In the genomic region with DNA sequence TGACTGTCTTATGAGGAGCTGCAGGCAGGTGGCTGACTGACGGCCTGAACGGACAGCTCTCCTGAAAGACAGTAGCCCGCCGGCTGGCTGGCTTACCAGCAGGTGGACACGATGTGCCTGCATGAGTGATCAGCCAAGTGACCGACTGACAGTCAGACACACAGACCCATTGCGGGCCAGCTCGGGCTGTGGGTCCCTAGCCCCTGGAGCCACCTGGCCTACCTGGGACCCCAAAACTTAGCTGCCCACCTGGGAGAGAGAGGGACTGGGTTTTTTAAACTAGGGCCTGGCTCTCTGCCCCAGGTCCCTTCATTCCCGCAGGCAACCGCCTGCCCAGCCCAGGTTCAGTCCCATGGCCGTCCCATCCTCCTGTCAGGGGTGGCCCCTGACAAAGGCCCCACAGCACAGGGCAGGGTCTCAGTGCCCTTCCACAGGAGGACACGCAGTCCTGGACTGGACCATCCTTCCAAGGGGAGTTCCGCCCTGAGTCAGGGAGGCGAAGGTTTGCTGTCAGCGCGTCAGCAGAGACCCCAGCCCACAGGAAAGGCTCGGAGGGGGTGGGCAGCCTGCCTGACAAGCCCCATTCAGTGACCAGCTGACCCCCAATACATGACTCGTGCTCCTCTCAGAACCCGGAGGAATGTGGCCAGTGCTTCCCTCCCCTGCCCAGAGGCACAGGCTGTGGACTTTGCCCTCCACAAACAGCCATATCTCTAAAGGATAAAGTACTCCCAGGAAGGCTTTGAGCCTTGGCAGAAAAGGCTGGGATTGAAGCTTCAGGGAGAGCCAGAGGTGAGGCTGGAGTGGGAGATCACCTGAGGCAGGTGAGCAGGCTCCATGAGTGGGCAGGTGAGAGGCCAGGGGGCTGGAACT, we compare ENCODE assay signal across 13 cellular contexts. TPM values are rescaled to one million over a fixed set of nuclear protein-coding genes. Genes with fewer than 3 reads are reported as not detected.
A peak's percentile ranks its signal among the peaks of the same experiment; 100 is the strongest.
DNase-seq lines count a peak whose midpoint lies in the region; ATAC-seq, FAIRE-seq and TF ChIP-seq lines count a peak whose summit lies in the region.
"Had no signal": no experiment of that assay in that cellular context is flagged by ENCODE, and none has a peak within 500 bp of the region (broad histone marks: within the 10 kb centered on the region; RNA-seq: fewer than 3 reads in every experiment).

No MANE protein-coding gene starts in this region.

- H3K79me2 ChIP-seq in HepG2 (ENCODE audit: insufficient read depth, low read length) = peaks cover 13% of the 10 kb centered on the region

- TSS peak; percentile 98 for BruUV-seq in HepG2 (replicated peaks; lab: Mats Ljungman, UMichigan)

- H3K9ac ChIP-seq in HepG2 (ENCODE audit: insufficient read depth, low read depth, low read length) (peak overlapping the region; percentile 67), skeletal muscle tissue (ENCODE audit: low read depth in 1 of 3, low read length in 3 of 3) (peak overlapping the region in 1 of 3 donors; percentile 51)

- TF ChIP-seq CTCF in HepG2 (CRISPR knock-in tag; IDR thresholded peaks at IDR 0.05) = peak; percentile 50

- 67% methylated on average over 9 of the region's 19 CpGs for WGBS in HepG2 (ENCODE audit: low lambda C conversion rate)

- peaks cover 100% of the 10 kb centered on the region for H3K4me1 ChIP-seq in HepG2 (ENCODE audit: insufficient read depth, low read length)
- peaks cover 25 to 35% (median 30%) of the 10 kb centered on the region in 3 donors for H3K4me1 ChIP-seq in skeletal muscle tissue (ENCODE audit: control insufficient read depth in 3 of 3, insufficient read depth in 3 of 3, low read length in 3 of 3)
- H3K4me1 ChIP-seq: foreskin keratinocyte had no signal

- peak; percentile 68 for ATAC-seq in HepG2
- no peak for ATAC-seq in HG02852 (IDR thresholded peaks at IDR 0.05; ENCODE audit: unreplicated experiment)
- ATAC-seq: foreskin keratinocyte had no signal

- no peaks in the 10 kb centered on the region for H3K9me3 ChIP-seq in HepG2 (ENCODE audit: low read length)
- no peaks in the 10 kb centered on the region for H3K9me3 ChIP-seq in skeletal muscle tissue (ENCODE audit: control insufficient read depth in 3 of 3, low read length in 3 of 3)

- no peak overlapping the region for H2AFZ ChIP-seq in HepG2 (ENCODE audit: low read length)

- DNase-seq in DMS53 treated with DMSO at 0.1 percent for 48 hours (lab: John Stamatoyannopoulos, UW; ENCODE audit: unreplicated experiment) = peak; percentile 76
- DNase-seq in HepG2 (ENCODE audit: low spot score) = peak; percentile 85
- DNase-seq in NCI-H2107 treated with DMSO at 0.1 percent for 48 hours (lab: John Stamatoyannopoulos, UW; ENCODE audit: unreplicated experiment) = no peak
- no peak for DNase-seq in SK-N-DZ (ENCODE audit: low spot score)
- DNase-seq in SW480 (ENCODE audit: low spot score) = no peak
- DNase-seq: activated CD4-positive, alpha-beta T cell treated with anti-CD3 and anti-CD28 coated beads, Interleukin-2, amount 50 U/mL, for 4 hours; AML-193; foreskin keratinocyte; NCI-H526 treated with DMSO at 0.1 percent for 48 hours had no signal

- H3K4me3 ChIP-seq in HepG2 (replicated peaks in 1 of 3; ENCODE audit: insufficient read depth in 1 of 3, low read depth in 2 of 3, low read length in 3 of 3) = peak overlapping the region in 2 of 3 experiments; percentile 9 to 61; a peak in 4 of 6 replicates
- H3K4me3 ChIP-seq in skeletal muscle tissue (ENCODE audit: low read length in 3 of 3) = no peak overlapping the region

- H3K27ac ChIP-seq in cingulate gyrus (ENCODE audit: low read depth, low read length) = peak overlapping the region; percentile 67
- H3K27ac ChIP-seq in HepG2 (ENCODE audit: extremely low read length, insufficient read depth, low read length) = peak overlapping the region; percentile 89
- peak overlapping the region; percentile 75 for H3K27ac ChIP-seq in skeletal muscle tissue (ENCODE audit: low read depth, low read length)
- H3K27ac ChIP-seq: foreskin keratinocyte had no signal

- peak overlapping the region; percentile 80 for H3K4me2 ChIP-seq in HepG2 (ENCODE audit: low read depth, low read length)

- H3K27me3 ChIP-seq in HepG2 (ENCODE audit: control insufficient read depth in 1 of 2, insufficient read depth in 2 of 2, low read length in 2 of 2) (no peaks in the 10 kb centered on the region), skeletal muscle tissue (ENCODE audit: control insufficient read depth in 3 of 3, insufficient read depth in 3 of 3, low read length in 3 of 3) (no peaks in the 10 kb centered on the region)

- FAIRE-seq in HepG2 (lab: Jason Lieb, UNC) = peak; percentile 40
- FAIRE-seq: urothelium cell line had no signal

- POLR2A ChIA-PET in HepG2 (lab: Yijun Ruan, JAX) = interaction anchor here (0.6 to 2.8 kb wide), 14 partner anchors 8 to 82 kb away, joined by 3 to 100 read pairs (median 6); a partner anchor contains a TSS

- TF ChIP-seq RAD21 in HepG2 (CRISPR knock-in tag; IDR thresholded peaks at IDR 0.05) = peak; percentile 63

- TF ChIP-seq EP300 in HepG2 (IDR thresholded peaks at IDR 0.05; ENCODE audit: low read depth in 2 of 2, low read length in 2 of 2) (peak; percentile 4 to 84; a peak in 2 of 4 replicates), HepG2 (CRISPR knock-in tag; IDR thresholded peaks at IDR 0.05; ENCODE audit: borderline replicate concordance) (peak; percentile 48; the same call in 1 of the 2 replicates)

- CTCF ChIA-PET in HepG2 (lab: Yijun Ruan, JAX; ENCODE audit: low intra/inter-chr PET ratio, low total read pairs) = interaction anchor here (1.3 kb wide), 1 partner anchor 45 kb away, joined by 6 read pairs; no protein-coding TSS in a partner anchor

- no peaks in the 10 kb centered on the region for H3K36me3 ChIP-seq in HepG2 (replicated peaks in 1 of 2; ENCODE audit: control insufficient read depth in 1 of 2, insufficient read depth in 2 of 2, low read length in 2 of 2)
- H3K36me3 ChIP-seq in skeletal muscle tissue (ENCODE audit: control insufficient read depth in 3 of 3, insufficient read depth in 3 of 3, low read length in 3 of 3) = no peaks in the 10 kb centered on the region

- no peak; a peak in 2 of 4 replicates for TF ChIP-seq POLR2A in HepG2 (IDR thresholded peaks at IDR 0.05; ENCODE audit: insufficient read depth in 1 of 2, low read depth in 2 of 2, low read length in 2 of 2)

- no peaks in the 10 kb centered on the region for H4K20me1 ChIP-seq in HepG2 (ENCODE audit: insufficient read depth, low read length)

- intact Hi-C loops in HepG2 (cut with micrococcal nuclease; ENCODE audit: unreplicated experiment) = loop anchor here (5.0 kb wide), 1 partner anchor 43 kb away; no protein-coding TSS in a partner anchor

- in situ Hi-C loops in HepG2 (cut with HindIII; ENCODE audit: extremely low pct_ligation_motif_present, low pct_unique_long_range_greater_than_20kb) = no loop called here

TF ChIP-seq in HepG2, 621 proteins besides CTCF, POLR2A, EP300 and RAD21 (continues in another document):
- 0 out of 2 replicates have a peak, but pooled peaks have one; percentile 62 for TF ChIP-seq ZNF780A (CRISPR knock-in tag; IDR thresholded peaks at IDR 0.05)
- peak; percentile 50; the same call in 1 of the 2 replicates for TF ChIP-seq ZSCAN25 (CRISPR knock-in tag; IDR thresholded peaks at IDR 0.05)
- TF ChIP-seq, protein P1, sequence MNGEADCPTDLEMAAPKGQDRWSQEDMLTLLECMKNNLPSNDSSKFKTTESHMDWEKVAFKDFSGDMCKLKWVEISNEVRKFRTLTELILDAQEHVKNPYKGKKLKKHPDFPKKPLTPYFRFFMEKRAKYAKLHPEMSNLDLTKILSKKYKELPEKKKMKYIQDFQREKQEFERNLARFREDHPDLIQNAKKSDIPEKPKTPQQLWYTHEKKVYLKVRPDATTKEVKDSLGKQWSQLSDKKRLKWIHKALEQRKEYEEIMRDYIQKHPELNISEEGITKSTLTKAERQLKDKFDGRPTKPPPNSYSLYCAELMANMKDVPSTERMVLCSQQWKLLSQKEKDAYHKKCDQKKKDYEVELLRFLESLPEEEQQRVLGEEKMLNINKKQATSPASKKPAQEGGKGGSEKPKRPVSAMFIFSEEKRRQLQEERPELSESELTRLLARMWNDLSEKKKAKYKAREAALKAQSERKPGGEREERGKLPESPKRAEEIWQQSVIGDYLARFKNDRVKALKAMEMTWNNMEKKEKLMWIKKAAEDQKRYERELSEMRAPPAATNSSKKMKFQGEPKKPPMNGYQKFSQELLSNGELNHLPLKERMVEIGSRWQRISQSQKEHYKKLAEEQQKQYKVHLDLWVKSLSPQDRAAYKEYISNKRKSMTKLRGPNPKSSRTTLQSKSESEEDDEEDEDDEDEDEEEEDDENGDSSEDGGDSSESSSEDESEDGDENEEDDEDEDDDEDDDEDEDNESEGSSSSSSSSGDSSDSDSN (CRISPR knock-in tag; IDR thresholded peaks at IDR 0.05) = peak; percentile 23; the same call in 1 of the 2 replicates
- TF ChIP-seq ZBTB8A (CRISPR knock-in tag; IDR thresholded peaks at IDR 0.05; ENCODE audit: borderline replicate concordance, low read depth) = no peak
- TF ChIP-seq ZSCAN22 (CRISPR knock-in tag; IDR thresholded peaks at IDR 0.05) = no peak
- TF ChIP-seq SP140L (CRISPR knock-in tag; IDR thresholded peaks at IDR 0.05; ENCODE audit: borderline replicate concordance) = no peak

RNA-seq across cellular contexts. Expression of a gene that starts 8.4 kb away (rescaled TPM):
- 7.6 and 15.3 TPM in 2 replicates for total RNA-seq in HepG2 (2016; rRNA removed; fragmentation: Illumina TruSeq; extraction: Trizol)
- 3.0 and 3.2 TPM in 2 replicates for total RNA-seq in HepG2 (2016; cell fraction: cytosol; rRNA removed; fragmentation: Illumina TruSeq; extraction: Trizol; ENCODE audit: low read depth)
- total RNA-seq in HepG2 (2016; cell fraction: insoluble cytoplasmic fraction; rRNA removed; fragmentation: Illumina TruSeq; extraction: Trizol) = 6.7 and 16.4 TPM in 2 replicates
- 6.2 TPM in 2 replicates for total RNA-seq in HepG2 (2016; cell fraction: membrane; rRNA removed; fragmentation: Illumina TruSeq; extraction: Trizol)
- total RNA-seq in HepG2 (2016; cell fraction: nucleus; rRNA removed; fragmentation: Illumina TruSeq; extraction: Trizol) = 24.2 and 24.5 TPM in 2 replicates
- 19.8 and 29.6 TPM in 2 replicates for polyA plus RNA-seq in HepG2 (2011; rRNA removed)
- polyA plus RNA-seq in HepG2 (2011; cell fraction: cytosol; rRNA removed) = 15.0 and 15.3 TPM in 2 replicates
- 80.8 and 94.5 TPM in 2 replicates for polyA plus RNA-seq in HepG2 (2011; cell fraction: nucleus; rRNA removed)
- 21.7 and 35.0 TPM in 2 replicates for polyA plus RNA-seq in HepG2 (2012)
- polyA plus RNA-seq in HepG2 (2016; cell fraction: cytosol; fragmentation: Illumina TruSeq; extraction: Trizol; ENCODE audit: low read depth) = 0.64 and 1.2 TPM in 2 replicates
- polyA plus RNA-seq in HepG2 (2016; cell fraction: insoluble cytoplasmic fraction; fragmentation: Illumina TruSeq; extraction: Trizol; ENCODE audit: low read depth) = 4.1 and 5.6 TPM in 2 replicates
- 2.4 and 2.9 TPM in 2 replicates for polyA plus RNA-seq in HepG2 (2016; cell fraction: membrane; fragmentation: Illumina TruSeq; extraction: Trizol; ENCODE audit: low read depth)
- 31.9 and 32.0 TPM in 2 replicates for polyA plus RNA-seq in HepG2 (2016; cell fraction: nucleus; fragmentation: Illumina TruSeq; extraction: Trizol; ENCODE audit: insufficient read depth, low read depth)
- 0.09 and 55.4 TPM in 2 replicates for polyA minus RNA-seq in HepG2 (2011; rRNA and poly(A)+ RNA removed; ENCODE audit: low replicate concordance)
- polyA minus RNA-seq in HepG2 (2011; cell fraction: cytosol; rRNA and poly(A)+ RNA removed) = 11.1 and 12.3 TPM in 2 replicates
- 33.2 and 42.0 TPM in 2 replicates for polyA minus RNA-seq in HepG2 (2011; cell fraction: nucleus; rRNA and poly(A)+ RNA removed)
- 9.4 TPM for total RNA-seq in skeletal muscle tissue
- not detected in 2 replicates for polyA plus RNA-seq in SK-N-DZ (2014; cell fraction: cytosol; rRNA removed)
- polyA plus RNA-seq in SK-N-DZ (2014; cell fraction: nucleus; rRNA removed) = not detected in 2 replicates
- total RNA-seq: foreskin keratinocyte had no signal
- polyA plus RNA-seq: foreskin keratinocyte had no signal

Comparison
In these comparisons a context has a peak if more than half of its experiments do, and no peak if none do; other contexts are left out.
1. DNase-seq: peak in DMS53 treated with DMSO at 0.1 percent for 48 hours (single experiment) and HepG2 (single experiment); none in NCI-H2107 treated with DMSO at 0.1 percent for 48 hours (single experiment), SK-N-DZ (single experiment) and SW480 (single experiment).
2. H3K4me3 ChIP-seq: peak in HepG2 (2 of 3); none in skeletal muscle tissue (0 of 3).
3. Peak in every context shown above with its lines, with median percentiles within 50 percentile points of each other: H3K27ac ChIP-seq.